Comparison of ENCODE assay signal across 19 cellular contexts in the genomic region with DNA sequence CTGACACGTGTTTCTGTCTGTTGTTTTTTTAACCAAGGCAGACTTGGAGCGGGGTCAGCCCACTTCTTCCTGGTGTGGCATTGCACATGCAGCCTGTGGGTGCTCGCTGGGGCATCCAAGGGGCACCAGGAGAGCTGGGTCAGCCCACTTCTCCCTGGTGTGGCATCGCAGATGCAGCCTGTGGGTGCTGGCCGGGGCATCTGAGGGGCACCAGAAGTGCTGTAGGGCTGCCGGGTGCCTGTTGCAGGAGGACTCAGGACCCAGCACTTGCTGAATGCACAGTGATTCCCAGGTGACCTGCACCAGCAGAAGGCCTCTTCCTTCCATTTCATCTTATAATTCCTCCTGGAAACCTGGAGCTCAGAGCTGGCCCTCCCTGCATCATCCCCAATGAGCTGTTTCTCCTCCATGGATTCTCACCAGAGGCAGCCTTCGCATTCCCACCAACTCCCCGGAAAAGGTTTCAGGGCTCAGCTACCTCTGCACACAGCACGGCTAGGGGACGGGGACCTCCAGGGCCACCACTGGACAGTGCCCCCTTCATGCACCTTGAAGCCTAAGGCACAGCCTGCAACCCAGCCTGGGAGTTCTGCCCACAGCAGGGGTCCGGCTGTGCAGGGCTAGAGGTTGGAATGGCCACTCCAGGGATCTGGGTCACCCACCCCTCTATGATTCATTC.
DNase-seq lines count a peak whose midpoint lies in the region; ATAC-seq, FAIRE-seq and TF ChIP-seq lines count a peak whose summit lies in the region.
"Had no signal": no experiment of that assay in that cellular context is flagged by ENCODE, and none has a peak within 500 bp of the region (broad histone marks: within the 10 kb centered on the region; RNA-seq: fewer than 3 reads in every experiment).

No MANE protein-coding gene starts in this region.

- H3K79me1 ChIP-seq in neuronal stem cell (ENCODE audit: low read depth, low read length): no peaks in the 10 kb centered on the region

- CTCF ChIA-PET in HepG2 (lab: Yijun Ruan, JAX; ENCODE audit: low intra/inter-chr PET ratio, low total read pairs): no interaction called here

- H4K20me1 ChIP-seq in HepG2 (ENCODE audit: insufficient read depth, low read length): no peaks in the 10 kb centered on the region

- no peak overlapping the region for H3K27ac Mint-ChIP-seq in chondrocyte (ENCODE audit: unreplicated experiment)
- H3K27ac Mint-ChIP-seq: B cell; CD4-positive, CD25-positive, alpha-beta regulatory T cell; CD8-positive, alpha-beta memory T cell; HFFc6 had no signal

- no peak overlapping the region for H3K4ac ChIP-seq in neuronal stem cell (ENCODE audit: low read length)

- H3K9me3 ChIP-seq in HepG2 (ENCODE audit: low read length) (0 out of 2 replicates have a peak, but pooled peaks cover 6% of the 10 kb centered on the region), neuronal stem cell (replicated peaks in 1 of 2; ENCODE audit: control insufficient read depth in 2 of 2, insufficient read depth in 1 of 2, low read depth in 1 of 2, low read length in 2 of 2) (peaks cover 4 to 16% of the 10 kb centered on the region in 2 donors), spleen (peaks cover 0 to 24% (median 0%) of the 10 kb centered on the region in 8 donors), testis (no peaks in the 10 kb centered on the region)
- H3K9me3 ChIP-seq: BLaER1 treated with 17β-estradiol and CSF1 and Interleukin-3, amounts not matched to agents 10 nM and 100 nM had no signal

- H3K4me2 ChIP-seq in HepG2 (ENCODE audit: low read depth, low read length): no peak overlapping the region
- H3K4me2 ChIP-seq in neuronal stem cell (ENCODE audit: insufficient read depth, low read length, poor library complexity, severe bottlenecking): no peak overlapping the region
- H3K4me2 ChIP-seq: BLaER1 treated with 17β-estradiol and CSF1 and Interleukin-3, amounts not matched to agents 10 nM and 100 nM had no signal

- no peak for TF ChIP-seq RAD21 in HepG2 (CRISPR knock-in tag; IDR thresholded peaks at IDR 0.05)

- TF ChIP-seq EP300 in HepG2 (IDR thresholded peaks at IDR 0.05; ENCODE audit: low read depth in 2 of 2, low read length in 2 of 2) (no peak), HepG2 (CRISPR knock-in tag; IDR thresholded peaks at IDR 0.05; ENCODE audit: borderline replicate concordance) (no peak)

- intact Hi-C loops in HepG2 (cut with micrococcal nuclease; ENCODE audit: unreplicated experiment) (no loop called here), spleen (cut with DNase I; ENCODE audit: low total_unique reads) (no loop called here), testis (cut with DNase I; ENCODE audit: low total_unique reads) (no loop called here)

- H3K9ac ChIP-seq in HepG2 (ENCODE audit: insufficient read depth, low read depth, low read length): no peak overlapping the region
- H3K9ac ChIP-seq in neuronal stem cell (ENCODE audit: low read depth, low read length, poor library complexity): no peak overlapping the region
- H3K9ac ChIP-seq: BLaER1 treated with 17β-estradiol and CSF1 and Interleukin-3, amounts not matched to agents 10 nM and 100 nM; GM23248 had no signal

- no peak for ATAC-seq in HepG2
- ATAC-seq: HCT116 had no signal

- H3K36me3 Mint-ChIP-seq in chondrocyte (ENCODE audit: low read depth): no peaks in the 10 kb centered on the region
- H3K36me3 Mint-ChIP-seq: CD4-positive, CD25-positive, alpha-beta regulatory T cell; CD8-positive, alpha-beta memory T cell; IgD-negative memory B cell had no signal

- in situ Hi-C loops in HepG2 (cut with HindIII; ENCODE audit: extremely low pct_ligation_motif_present, low pct_unique_long_range_greater_than_20kb): no loop called here

- H4K91ac ChIP-seq in neuronal stem cell (ENCODE audit: low read depth, low read length, poor library complexity): no peak overlapping the region

- FAIRE-seq in HepG2 (lab: Jason Lieb, UNC): no peak
- FAIRE-seq: D721Med, GM12892, GM18507 had no signal

- no peak overlapping the region for H3K4me3 ChIP-seq in HepG2 (replicated peaks in 1 of 3; ENCODE audit: insufficient read depth in 1 of 3, low read depth in 2 of 3, low read length in 3 of 3)
- H3K4me3 ChIP-seq in neuronal stem cell (ENCODE audit: low read length in 2 of 2): no peak overlapping the region
- no peak overlapping the region for H3K4me3 ChIP-seq in spleen
- no peak overlapping the region for H3K4me3 ChIP-seq in testis
- H3K4me3 ChIP-seq: BLaER1 treated with 17β-estradiol and CSF1 and Interleukin-3, amounts not matched to agents 10 nM and 100 nM; GM23248 had no signal

- peak overlapping the region; percentile 22 for H3K18ac ChIP-seq in neuronal stem cell (ENCODE audit: low read length)

- H2BK12ac ChIP-seq in neuronal stem cell (ENCODE audit: low read length): no peak overlapping the region

- no peak overlapping the region for H3K23ac ChIP-seq in neuronal stem cell (ENCODE audit: low read depth, low read length, poor library complexity)

- H3K14ac ChIP-seq in neuronal stem cell (ENCODE audit: low read length): no peak overlapping the region

- peaks cover 2% of the 10 kb centered on the region for H3K9me3 Mint-ChIP-seq in chondrocyte (ENCODE audit: low read depth)

- peak overlapping the region; percentile 20 for H2BK5ac ChIP-seq in neuronal stem cell (ENCODE audit: low read length)

- H2AFZ ChIP-seq in HepG2 (ENCODE audit: low read length): no peak overlapping the region
- H2AFZ ChIP-seq in neuronal stem cell (ENCODE audit: low read length): no peak overlapping the region
- H2AFZ ChIP-seq: GM23248 had no signal

- TF ChIP-seq CTCF in chondrocyte (IDR thresholded peaks at IDR 0.05): no peak
- no peak for TF ChIP-seq CTCF in HepG2 (CRISPR knock-in tag; IDR thresholded peaks at IDR 0.05)
- no peak for TF ChIP-seq CTCF in spleen (IDR thresholded peaks at IDR 0.05 in 8 of 11, conservative IDR thresholded peaks at IDR 0.05 in 3 of 11)
- no peak for TF ChIP-seq CTCF in testis (IDR thresholded peaks at IDR 0.05)

- peaks cover 21 to 78% of the 10 kb centered on the region in 2 experiments; a peak in 4 of 5 replicates for H3K27me3 ChIP-seq in HepG2 (ENCODE audit: control insufficient read depth in 1 of 2, insufficient read depth in 2 of 2, low read length in 2 of 2)
- H3K27me3 ChIP-seq in neuronal stem cell (ENCODE audit: control insufficient read depth in 3 of 3, insufficient read depth in 3 of 3, low read depth in 1 of 3, low read length in 3 of 3): peaks cover 0 to 2% (median 0%) of the 10 kb centered on the region in 3 experiments
- H3K27me3 ChIP-seq in spleen (replicated peaks in 1 of 7): peaks cover 0 to 24% (median 0%) of the 10 kb centered on the region in 7 donors
- H3K27me3 ChIP-seq in testis: no peaks in the 10 kb centered on the region

- H3K27me3 Mint-ChIP-seq in chondrocyte (ENCODE audit: low read depth): peaks cover 15% of the 10 kb centered on the region
- H3K27me3 Mint-ChIP-seq: B cell; CD4-positive, CD25-positive, alpha-beta regulatory T cell; IgD-negative memory B cell had no signal

- no peak overlapping the region for H3K4me3 Mint-ChIP-seq in chondrocyte (ENCODE audit: unreplicated experiment)
- H3K4me3 Mint-ChIP-seq: B cell; CD4-positive, CD25-positive, alpha-beta regulatory T cell; CD8-positive, alpha-beta memory T cell; HFFc6 had no signal

- POLR2A ChIA-PET in HepG2 (lab: Yijun Ruan, JAX): no interaction called here

- no peak for TF ChIP-seq POLR2A in HepG2 (IDR thresholded peaks at IDR 0.05; ENCODE audit: insufficient read depth in 1 of 2, low read depth in 2 of 2, low read length in 2 of 2)
- TF ChIP-seq POLR2A in spleen (IDR thresholded peaks at IDR 0.05): no peak
- TF ChIP-seq POLR2A in testis (IDR thresholded peaks at IDR 0.05): no peak

- no peaks in the 10 kb centered on the region for H3K4me1 ChIP-seq in HepG2 (ENCODE audit: insufficient read depth, low read length)
- peaks cover 17 to 21% of the 10 kb centered on the region in 2 donors for H3K4me1 ChIP-seq in neuronal stem cell (ENCODE audit: control insufficient read depth in 2 of 2, insufficient read depth in 1 of 2, low read depth in 1 of 2, low read length in 2 of 2)
- H3K4me1 ChIP-seq in spleen: no peaks in the 10 kb centered on the region
- no peaks in the 10 kb centered on the region for H3K4me1 ChIP-seq in testis

- no TSS peak for BruUV-seq in HepG2 (replicated peaks; lab: Mats Ljungman, UMichigan)

- H3K36me3 ChIP-seq in HepG2 (replicated peaks in 1 of 2; ENCODE audit: control insufficient read depth in 1 of 2, insufficient read depth in 2 of 2, low read length in 2 of 2): no peaks in the 10 kb centered on the region
- H3K36me3 ChIP-seq in neuronal stem cell (replicated peaks in 1 of 2; ENCODE audit: control insufficient read depth in 2 of 2, insufficient read depth in 2 of 2, low read length in 2 of 2): no peaks in the 10 kb centered on the region
- H3K36me3 ChIP-seq in spleen: no peaks in the 10 kb centered on the region
- H3K36me3 ChIP-seq in testis (ENCODE audit: low read depth, missing control alignments): no peaks in the 10 kb centered on the region
- H3K36me3 ChIP-seq: BLaER1 treated with 17β-estradiol and CSF1 and Interleukin-3, amounts not matched to agents 10 nM and 100 nM had no signal

- H3K4me1 Mint-ChIP-seq in chondrocyte (ENCODE audit: low read depth): no peaks in the 10 kb centered on the region
- H3K4me1 Mint-ChIP-seq: B cell; CD4-positive, CD25-positive, alpha-beta regulatory T cell; CD8-positive, alpha-beta memory T cell; IgD-negative memory B cell had no signal

- DNase-seq in chondrocyte (ENCODE audit: low spot score): peak; percentile 79
- no peak for DNase-seq in HepG2 (ENCODE audit: low spot score)
- no peak for DNase-seq in neuronal stem cell (ENCODE audit: low spot score)
- peak; percentile 45 for DNase-seq in spleen
- no peak for DNase-seq in testis
- no peak for DNase-seq in CD1c-positive myeloid dendritic cell (ENCODE audit: extremely low spot score)
- DNase-seq: CD4-positive, CD25-positive, alpha-beta regulatory T cell; CD8-positive, alpha-beta memory T cell; COR-L47; GDM1; GM23248; HFFc6 had no signal

- no peak overlapping the region for H2AK5ac ChIP-seq in neuronal stem cell (ENCODE audit: low read depth, low read length)

- H2BK120ac ChIP-seq in neuronal stem cell (ENCODE audit: low read depth, low read length): no peak overlapping the region

- H3K79me2 ChIP-seq in HepG2 (ENCODE audit: insufficient read depth, low read length): no peaks in the 10 kb centered on the region

- no peak overlapping the region for H4K8ac ChIP-seq in neuronal stem cell (ENCODE audit: low read depth, low read length)

- H2BK15ac ChIP-seq in neuronal stem cell (ENCODE audit: low read length): no peak overlapping the region

- H3K27ac ChIP-seq in HepG2 (ENCODE audit: extremely low read length, insufficient read depth, low read length) (no peak overlapping the region), neuronal stem cell (replicated peaks; ENCODE audit: low read length) (no peak overlapping the region), spleen (no peak overlapping the region), testis (no peak overlapping the region)
- H3K27ac ChIP-seq: BLaER1 treated with 17β-estradiol and CSF1 and Interleukin-3, amounts not matched to agents 10 nM and 100 nM; GM23248 had no signal

- 35% methylated on average over 10 of the region's 11 CpGs for whole genome bisulfite sequencing in HepG2 (ENCODE audit: low lambda C conversion rate)
- no CpG with 5 or more reads among the region's 11 CpGs for WGBS in neuronal stem cell (ENCODE audit: extremely low coverage in 2 of 2, insufficient read length in 2 of 2, insufficient replicate concordance in 1 of 2), 2 donors
- 79 to 91% (median 87%) methylated on average over 11 of the region's 11 CpGs for WGBS in spleen, 5 donors
- WGBS in testis, 2 donors: 85 to 89% methylated on average over 10 to 11 of the region's 11 CpGs

Comparison
In these comparisons a context has a peak if more than half of its experiments do, and no peak if none do; other contexts are left out.
1. DNase-seq: peak in chondrocyte (single experiment) and spleen (single experiment); none in HepG2 (single experiment), neuronal stem cell (single experiment), testis (single experiment) and CD1c-positive myeloid dendritic cell (single experiment).